Comparison of ENCODE assay signal across 17 cellular contexts in the genomic region with DNA sequence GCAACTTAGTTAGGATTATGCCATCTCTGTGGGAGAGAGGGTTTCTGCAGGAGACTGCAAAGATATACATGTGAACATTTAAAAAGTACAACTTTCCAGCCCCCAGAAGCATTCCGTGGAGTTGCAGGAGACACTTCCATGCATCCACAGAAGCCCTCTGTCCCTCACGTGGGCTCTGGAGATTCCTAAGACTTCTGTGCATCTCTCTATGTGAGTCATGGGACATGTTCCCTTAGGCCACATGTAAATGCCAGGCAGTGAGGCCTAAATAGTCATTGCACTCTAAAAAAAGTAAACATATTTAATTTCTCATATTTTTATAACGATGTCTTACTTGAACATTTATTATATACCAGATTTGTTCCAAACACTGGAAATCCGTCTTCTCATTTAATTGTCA.
DNase-seq lines count a peak whose midpoint lies in the region; ATAC-seq and TF ChIP-seq lines count a peak whose summit lies in the region.
"Had no signal": no experiment of that assay in that cellular context is flagged by ENCODE, and none has a peak within 500 bp of the region (broad histone marks: within the 10 kb centered on the region; RNA-seq: fewer than 3 reads in every experiment).

No MANE protein-coding gene starts in this region.

- H3K27me3 Mint-ChIP-seq in activated T-cell treated with anti-CD3 and anti-CD28 coated beads, Interleukin-2, amount 50 U/mL, for 4 hours (ENCODE audit: low read depth) = peaks cover 22% of the 10 kb centered on the region

- H3K4me3 ChIP-seq in AG10803 (ENCODE audit: low read length) (no peak overlapping the region), ascending aorta (no peak overlapping the region), lower leg skin (ENCODE audit: low read depth, poor library complexity, severe bottlenecking) (no peak overlapping the region)
- H3K4me3 ChIP-seq: gastrocnemius medialis, lower lobe of right lung, SK-N-MC had no signal

- H3K36me3 Mint-ChIP-seq in activated T-cell treated with anti-CD3 and anti-CD28 coated beads, Interleukin-2, amount 50 U/mL, for 4 hours (ENCODE audit: insufficient read depth) = no peaks in the 10 kb centered on the region
- H3K36me3 Mint-ChIP-seq: activated CD4-positive, alpha-beta memory T cell treated with anti-CD3 and anti-CD28 coated beads for 36 hours had no signal

- intact Hi-C loops in ascending aorta (cut with DNase I) (loop anchor here (5.0 kb wide), 1 partner anchor 164 kb away; no protein-coding TSS in a partner anchor), lower leg skin (cut with DNase I; ENCODE audit: low total_unique reads) (no loop called here)

- H3K9me3 Mint-ChIP-seq in activated T-cell treated with anti-CD3 and anti-CD28 coated beads, Interleukin-2, amount 50 U/mL, for 4 hours = no peaks in the 10 kb centered on the region
- H3K9me3 Mint-ChIP-seq: activated CD4-positive, alpha-beta memory T cell treated with anti-CD3 and anti-CD28 coated beads for 36 hours had no signal

- TF ChIP-seq CTCF in AG10803 (conservative IDR thresholded peaks at IDR 0.05; ENCODE audit: low read length) = no peak
- no peak for TF ChIP-seq CTCF in ascending aorta (IDR thresholded peaks at IDR 0.05)
- TF ChIP-seq CTCF in foreskin keratinocyte (conservative IDR thresholded peaks at IDR 0.05) = no peak
- TF ChIP-seq CTCF in lower leg skin (IDR thresholded peaks at IDR 0.05) = no peak

- peak overlapping the region; percentile 69 to 83 for H3K27ac ChIP-seq in ascending aorta
- H3K27ac ChIP-seq in foreskin keratinocyte = no peak overlapping the region
- H3K27ac ChIP-seq: C4-2B, gastrocnemius medialis, lower lobe of right lung, SK-N-MC had no signal

- peak; percentile 47 for DNase-seq in AG10803 (ENCODE audit: low read depth)
- DNase-seq in HT1080 (ENCODE audit: low read depth) = peak; percentile 43
- no peak for DNase-seq in ascending aorta (ENCODE audit: low spot score in 2 of 2)
- peak in 1 of 2 donors; percentile 4 for DNase-seq in foreskin keratinocyte
- no peak for DNase-seq in lower leg skin (ENCODE audit: low spot score in 2 of 2)
- no peak for DNase-seq in NCI-H2029 (lab: John Stamatoyannopoulos, UW)
- no peak for DNase-seq in activated T-cell treated with anti-CD3 and anti-CD28 coated beads, Interleukin-2, amount 50 U/mL, for 4 hours
- DNase-seq: activated CD4-positive, alpha-beta memory T cell treated with anti-CD3 and anti-CD28 coated beads for 36 hours; activated CD4-positive, CD25-positive, alpha-beta regulatory T cell; gastrocnemius medialis; lower lobe of right lung; NCI-H1436; NCI-H510A; stimulated activated CD4-positive, alpha-beta T cell treated with anti-CD3 and anti-CD28 coated beads, Interleukin-12 subunit alpha, Interleukin-12 subunit beta, amount 100 ng/mL, for 4 hours had no signal

- no peaks in the 10 kb centered on the region for H3K4me1 Mint-ChIP-seq in activated T-cell treated with anti-CD3 and anti-CD28 coated beads, Interleukin-2, amount 50 U/mL, for 4 hours (ENCODE audit: low read depth)

- H3K4me3 Mint-ChIP-seq in activated T-cell treated with anti-CD3 and anti-CD28 coated beads, Interleukin-2, amount 50 U/mL, for 4 hours = no peak overlapping the region
- H3K4me3 Mint-ChIP-seq: activated CD4-positive, alpha-beta memory T cell treated with anti-CD3 and anti-CD28 coated beads for 36 hours had no signal

- TF ChIP-seq POLR2A in lower leg skin (IDR thresholded peaks at IDR 0.05) = no peak

- H3K36me3 ChIP-seq in ascending aorta = no peaks in the 10 kb centered on the region
- H3K36me3 ChIP-seq: gastrocnemius medialis, lower lobe of right lung had no signal

- no peaks in the 10 kb centered on the region for H3K9me3 ChIP-seq in ascending aorta
- H3K9me3 ChIP-seq: gastrocnemius medialis, lower lobe of right lung had no signal

- 63 to 72% methylated on average over 4 of the region's 4 CpGs for WGBS in lower leg skin, 2 donors

- H3K27me3 ChIP-seq in ascending aorta = no peaks in the 10 kb centered on the region
- H3K27me3 ChIP-seq in foreskin keratinocyte = peaks cover 13% of the 10 kb centered on the region
- H3K27me3 ChIP-seq: gastrocnemius medialis had no signal

- ATAC-seq in foreskin keratinocyte (peak; percentile 36), HG03521 (IDR thresholded peaks at IDR 0.05; ENCODE audit: unreplicated experiment) (no peak)
- ATAC-seq in activated T-cell treated with anti-CD3 and anti-CD28 coated beads, Interleukin-2, amount 50 U/mL, for 4 hours = no peak
- ATAC-seq: gastrocnemius medialis, lower lobe of right lung had no signal

- peaks cover 14 to 52% of the 10 kb centered on the region in 2 donors for H3K4me1 ChIP-seq in ascending aorta
- no peaks in the 10 kb centered on the region for H3K4me1 ChIP-seq in foreskin keratinocyte

Comparison
In these comparisons a context has a peak if more than half of its experiments do, and no peak if none do; other contexts are left out.
1. DNase-seq: peak in AG10803 (single experiment) and HT1080 (single experiment); none in ascending aorta (0 of 2), lower leg skin (0 of 2), NCI-H2029 (single experiment) and activated T-cell treated with anti-CD3 and anti-CD28 coated beads, Interleukin-2, amount 50 U/mL, for 4 hours (single experiment).